Comparison of ENCODE assay signal across 23 cellular contexts in the genomic region with DNA sequence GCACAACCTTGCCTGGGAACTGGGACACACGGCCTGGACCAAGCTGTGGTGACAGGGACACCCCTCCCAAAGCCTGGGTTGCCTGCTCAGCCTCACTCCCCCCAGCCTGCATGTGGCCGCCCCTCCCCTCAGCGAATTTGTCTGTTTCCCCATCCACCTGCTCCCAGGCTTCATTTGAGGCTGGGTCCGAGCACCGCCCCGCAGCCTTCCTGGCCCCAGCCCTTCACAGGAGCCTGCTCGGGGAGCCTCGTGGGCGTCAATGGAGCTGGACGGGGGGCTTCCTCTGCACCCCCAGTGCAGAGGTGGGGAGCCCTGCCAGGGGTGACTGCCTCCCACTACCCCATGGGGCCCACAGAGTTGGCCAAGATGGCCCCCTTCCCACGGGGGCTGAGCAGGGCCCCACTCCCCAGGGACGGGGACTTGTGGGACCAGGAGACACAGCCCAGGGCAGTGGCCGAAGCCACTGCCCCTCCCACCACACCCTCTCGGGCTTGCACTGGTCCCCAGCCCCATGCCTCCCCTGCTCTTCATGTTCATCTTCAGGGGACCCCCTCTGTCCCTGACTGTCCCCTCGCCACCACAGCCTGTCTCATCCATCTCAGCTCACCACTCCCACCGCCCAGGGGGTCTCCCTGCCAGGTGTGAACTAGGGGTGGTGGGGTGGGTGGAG.
A peak's percentile ranks its signal among the peaks of the same experiment; 100 is the strongest.
DNase-seq lines count a peak whose midpoint lies in the region; ATAC-seq, FAIRE-seq and TF ChIP-seq lines count a peak whose summit lies in the region.
"Had no signal": no experiment of that assay in that cellular context is flagged by ENCODE, and none has a peak within 500 bp of the region (broad histone marks: within the 10 kb centered on the region; RNA-seq: fewer than 3 reads in every experiment).

No MANE protein-coding gene starts in this region.

- TF ChIP-seq EP300 in H1 (IDR thresholded peaks at IDR 0.05; ENCODE audit: borderline replicate concordance in 1 of 2, low read depth in 2 of 2, low read length in 2 of 2) = no peak

- no peak overlapping the region for H3K4me3 Mint-ChIP-seq in natural killer cell treated with Interleukin-12 subunit alpha and Interleukin-12 subunit beta and Interleukin-15 and Interleukin-18, amount 100 ng/mL, for 72 hours
- H3K4me3 Mint-ChIP-seq: B cell; CD8-positive, alpha-beta memory T cell; HFFc6 had no signal

- CTCF ChIA-PET in H1 (lab: Charles Lee; ENCODE audit: partially characterized antibody) = interaction anchor here (0.6 to 1.1 kb wide), 2 partner anchors 22 to 84 kb away, joined by 3 read pairs; no protein-coding TSS in a partner anchor

- H3K4me2 ChIP-seq in H1 (ENCODE audit: insufficient read depth in 1 of 2, low read depth in 2 of 2, low read length in 2 of 2) (no peak overlapping the region), osteoblast (ENCODE audit: insufficient read depth, low read length) (no peak overlapping the region)

- H2AK5ac ChIP-seq in H1 (ENCODE audit: low read depth, low read length) = no peak overlapping the region

- H3K4me1 ChIP-seq in H1 (replicated peaks in 1 of 4; ENCODE audit: control insufficient read depth in 3 of 4, insufficient read depth in 4 of 4, low read length in 3 of 4) (peaks cover 0 to 11% (median 9%) of the 10 kb centered on the region in 4 experiments; a peak in 5 of 7 replicates), osteoblast (ENCODE audit: insufficient read depth, low read length) (no peaks in the 10 kb centered on the region), aorta (ENCODE audit: control insufficient read depth in 1 of 2, insufficient read depth in 2 of 2, low read length in 2 of 2) (no peaks in the 10 kb centered on the region)

- H3K27ac ChIP-seq in H1 (ENCODE audit: low read depth, low read length) = no peak overlapping the region
- H3K27ac ChIP-seq in osteoblast (ENCODE audit: low read depth, low read length) = no peak overlapping the region
- H3K27ac ChIP-seq in aorta (ENCODE audit: low read depth in 1 of 2, low read length in 2 of 2) = no peak overlapping the region
- H3K27ac ChIP-seq: HL-60 had no signal

- H3K23me2 ChIP-seq in H1 (ENCODE audit: low read depth, low read length) = no peaks in the 10 kb centered on the region

- H4K8ac ChIP-seq in H1 (ENCODE audit: extremely low read depth, insufficient read depth, low read length) = peak overlapping the region; percentile 40; the same call in 1 of the 2 replicates

- H3K14ac ChIP-seq in H1 (ENCODE audit: insufficient read length) = no peak overlapping the region

- H3K4me3 ChIP-seq in H1 (ENCODE audit: extremely low read depth in 1 of 4, insufficient read depth in 2 of 4, low read depth in 3 of 4, low read length in 4 of 4) = no peak overlapping the region
- no peak overlapping the region for H3K4me3 ChIP-seq in osteoblast (ENCODE audit: insufficient read depth, low read length)
- H3K4me3 ChIP-seq in aorta (ENCODE audit: low read length in 2 of 2) = no peak overlapping the region
- H3K4me3 ChIP-seq: K562 had no signal

- no peak overlapping the region for H2BK12ac ChIP-seq in H1 (ENCODE audit: low read depth, low read length)

- ATAC-seq in left ventricle myocardium superior (no peak), left cardiac atrium (no peak), aorta (ENCODE audit: low FRiP score) (no peak)
- no peak for ATAC-seq in natural killer cell treated with Interleukin-12 subunit alpha and Interleukin-12 subunit beta and Interleukin-15 and Interleukin-18, amount 100 ng/mL, for 72 hours
- ATAC-seq: K562 had no signal

- peaks cover 0 to 19% (median 17%) of the 10 kb centered on the region in 4 experiments; a peak in 6 of 7 replicates for H3K27me3 ChIP-seq in H1 (replicated peaks in 1 of 4; ENCODE audit: control insufficient read depth in 3 of 4, extremely low read depth in 1 of 4, insufficient read depth in 3 of 4, low read length in 3 of 4)
- peaks cover 29% of the 10 kb centered on the region for H3K27me3 ChIP-seq in osteoblast (ENCODE audit: insufficient read depth, low read length)
- H3K27me3 ChIP-seq in aorta (ENCODE audit: control insufficient read depth in 1 of 2, insufficient read depth in 2 of 2, low read length in 1 of 2) = no peaks in the 10 kb centered on the region

- peaks cover 4 to 10% of the 10 kb centered on the region in 2 donors for H3K27me3 Mint-ChIP-seq in natural killer cell treated with Interleukin-12 subunit alpha and Interleukin-12 subunit beta and Interleukin-15 and Interleukin-18, amount 100 ng/mL, for 72 hours

- no peak for TF ChIP-seq POLR2A in H1 (IDR thresholded peaks at IDR 0.05; ENCODE audit: control extremely low read depth in 1 of 2, low read depth in 2 of 2, low read length in 2 of 2)

- no peaks in the 10 kb centered on the region for H3K36me3 Mint-ChIP-seq in natural killer cell treated with Interleukin-12 subunit alpha and Interleukin-12 subunit beta and Interleukin-15 and Interleukin-18, amount 100 ng/mL, for 72 hours
- H3K36me3 Mint-ChIP-seq: CD8-positive, alpha-beta memory T cell had no signal

- H3K9ac ChIP-seq in H1 (replicated peaks in 1 of 4; ENCODE audit: extremely low read depth in 1 of 4, low read depth in 3 of 4, low read length in 3 of 4) = no peak overlapping the region

- H2AFZ ChIP-seq in H1 (ENCODE audit: low read length) (no peak overlapping the region), osteoblast (ENCODE audit: low read length) (no peak overlapping the region)

- no peak for FAIRE-seq in H1 (lab: Jason Lieb, UNC)
- FAIRE-seq: K562 had no signal

- POLR2A ChIA-PET in H1 (lab: Charles Lee; ENCODE audit: partially characterized antibody) = no interaction called here

- H3K36me3 ChIP-seq in H1 (ENCODE audit: control insufficient read depth in 2 of 4, insufficient read depth in 4 of 4, low read length in 3 of 4) = no peaks in the 10 kb centered on the region
- H3K36me3 ChIP-seq in osteoblast (ENCODE audit: insufficient read depth, low read length) = no peaks in the 10 kb centered on the region
- no peaks in the 10 kb centered on the region for H3K36me3 ChIP-seq in aorta (ENCODE audit: control insufficient read depth in 1 of 2, insufficient read depth in 2 of 2, low read length in 1 of 2)

- H3K23ac ChIP-seq in H1 (ENCODE audit: insufficient read length) = no peak overlapping the region

- TF ChIP-seq CTCF in H1 (IDR thresholded peaks at IDR 0.05; ENCODE audit: control extremely low read depth in 1 of 3, insufficient read depth in 1 of 3, low read depth in 1 of 3, low read length in 3 of 3) = no peak
- no peak for TF ChIP-seq CTCF in osteoblast (IDR thresholded peaks at IDR 0.05; ENCODE audit: extremely low read depth, low read depth, low read length)

- no peak overlapping the region for H2BK5ac ChIP-seq in H1 (ENCODE audit: low read depth, low read length)

- no peak overlapping the region for H3K27ac Mint-ChIP-seq in natural killer cell treated with Interleukin-12 subunit alpha and Interleukin-12 subunit beta and Interleukin-15 and Interleukin-18, amount 100 ng/mL, for 72 hours
- H3K27ac Mint-ChIP-seq: CD8-positive, alpha-beta memory T cell; HFFc6 had no signal

- no peak overlapping the region for H2BK20ac ChIP-seq in H1 (ENCODE audit: low read length)

- intact Hi-C loops in left ventricle myocardium superior (cut with micrococcal nuclease) = no loop called here
- intact Hi-C loops in left cardiac atrium (cut with DNase I) = no loop called here
- intact Hi-C loops in aorta (cut with DNase I) = no loop called here

- no peaks in the 10 kb centered on the region for H3K79me2 ChIP-seq in H1 (ENCODE audit: control insufficient read depth in 1 of 2, insufficient read depth in 2 of 2, low read length in 2 of 2)
- no peaks in the 10 kb centered on the region for H3K79me2 ChIP-seq in osteoblast (ENCODE audit: insufficient read depth, low read length)

- 87% methylated on average over 14 of the region's 16 CpGs; no CpG with 5 or more reads in 1 of the 2 experiments for WGBS in H1 (ENCODE audit: extremely low coverage in 1 of 2, insufficient coverage in 1 of 2, insufficient read length in 1 of 2, insufficient replicate concordance in 2 of 2, low coverage in 1 of 2, low lambda C conversion rate in 2 of 2, missing lambda C conversion rate in 1 of 2), 2 experiments
- 80 to 82% methylated on average over 11 to 16 of the region's 16 CpGs for WGBS in aorta, 2 donors

- no peaks in the 10 kb centered on the region for H3K4me1 Mint-ChIP-seq in natural killer cell treated with Interleukin-12 subunit alpha and Interleukin-12 subunit beta and Interleukin-15 and Interleukin-18, amount 100 ng/mL, for 72 hours (ENCODE audit: low read depth in 2 of 2)
- H3K4me1 Mint-ChIP-seq: B cell; CD8-positive, alpha-beta memory T cell had no signal

- no peak for TF ChIP-seq RAD21 in H1 (IDR thresholded peaks at IDR 0.05 in 1 of 2, conservative IDR thresholded peaks at IDR 0.05 in 1 of 2; ENCODE audit: low read depth in 2 of 2, low read length in 2 of 2)

- H4K5ac ChIP-seq in H1 (ENCODE audit: insufficient read length, low read depth, low read length) = no peak overlapping the region

- no peaks in the 10 kb centered on the region for H3K9me3 Mint-ChIP-seq in natural killer cell treated with Interleukin-12 subunit alpha and Interleukin-12 subunit beta and Interleukin-15 and Interleukin-18, amount 100 ng/mL, for 72 hours
- H3K9me3 Mint-ChIP-seq: HFFc6 had no signal

- H3K79me1 ChIP-seq in H1 (ENCODE audit: low read depth, low read length) = no peaks in the 10 kb centered on the region

- H3K18ac ChIP-seq in H1 (ENCODE audit: extremely low read depth, low read length) = no peak overlapping the region

- DNase-seq in left ventricle myocardium superior = peak; percentile 15
- DNase-seq in left cardiac atrium = no peak
- no peak for DNase-seq in H1 (ENCODE audit: low read depth in 1 of 2, low spot score in 2 of 2)
- peak; percentile 32 for DNase-seq in osteoblast (ENCODE audit: insufficient read length, low spot score, missing footprints)
- DNase-seq in aorta = peak; percentile 24 to 44
- DNase-seq in LoVo (ENCODE audit: low spot score) = no peak
- no peak for DNase-seq in natural killer cell treated with Interleukin-12 subunit alpha and Interleukin-12 subunit beta and Interleukin-15 and Interleukin-18, amount 100 ng/mL, for 72 hours (ENCODE audit: low spot score)
- DNase-seq in stimulated activated CD4-positive, alpha-beta T cell treated with anti-CD3 and anti-CD28 coated beads, Interleukin-2, amount 100 ng/mL, for 48 hours = no peak
- DNase-seq: DND-41; GF-D8; HFFc6; NCI-H1048; NCI-H1694; NCI-H2107; NCI-H345; NCI-H69; NK-92 treated with Interleukin-12 subunit alpha and Interleukin-12 subunit beta, amount 100 ng/mL, for 24 hours; OCI-M1; RPMI8226 had no signal

- H2BK15ac ChIP-seq in H1 (ENCODE audit: low read length) = no peak overlapping the region

- H3K56ac ChIP-seq in H1 (replicated peaks; ENCODE audit: insufficient read length, low read depth, low read length) = no peak overlapping the region

- peaks cover 2 to 7% of the 10 kb centered on the region in 2 experiments for H4K20me1 ChIP-seq in H1 (replicated peaks in 1 of 2; ENCODE audit: control insufficient read depth in 1 of 2, insufficient read depth in 2 of 2, low read length in 2 of 2)
- H4K20me1 ChIP-seq in osteoblast (ENCODE audit: insufficient read depth, low read length) = no peaks in the 10 kb centered on the region

- H3K9me3 ChIP-seq in H1 (ENCODE audit: insufficient read depth in 2 of 2, low read depth in 1 of 2, low read length in 1 of 2) (no peaks in the 10 kb centered on the region), osteoblast (ENCODE audit: low read depth, low read length) (no peaks in the 10 kb centered on the region), aorta (ENCODE audit: control insufficient read depth, low read length) (no peaks in the 10 kb centered on the region)

- H3K4ac ChIP-seq in H1 (replicated peaks; ENCODE audit: insufficient read length, low read depth, low read length) = no peak overlapping the region

- no peak overlapping the region for H2BK120ac ChIP-seq in H1 (replicated peaks; ENCODE audit: low read depth, low read length)

- no peak overlapping the region for H4K91ac ChIP-seq in H1 (replicated peaks; ENCODE audit: insufficient read length, low read length)

Comparison
In these comparisons a context has a peak if more than half of its experiments do, and no peak if none do; other contexts are left out.
1. DNase-seq: peak in left ventricle myocardium superior (single experiment), osteoblast (single experiment) and aorta (2 of 2); none in left cardiac atrium (single experiment), H1 (0 of 2), LoVo (single experiment), natural killer cell treated with Interleukin-12 subunit alpha and Interleukin-12 subunit beta and Interleukin-15 and Interleukin-18, amount 100 ng/mL, for 72 hours (single experiment) and stimulated activated CD4-positive, alpha-beta T cell treated with anti-CD3 and anti-CD28 coated beads, Interleukin-2, amount 100 ng/mL, for 48 hours (0 of 2).